In the genomic region with DNA sequence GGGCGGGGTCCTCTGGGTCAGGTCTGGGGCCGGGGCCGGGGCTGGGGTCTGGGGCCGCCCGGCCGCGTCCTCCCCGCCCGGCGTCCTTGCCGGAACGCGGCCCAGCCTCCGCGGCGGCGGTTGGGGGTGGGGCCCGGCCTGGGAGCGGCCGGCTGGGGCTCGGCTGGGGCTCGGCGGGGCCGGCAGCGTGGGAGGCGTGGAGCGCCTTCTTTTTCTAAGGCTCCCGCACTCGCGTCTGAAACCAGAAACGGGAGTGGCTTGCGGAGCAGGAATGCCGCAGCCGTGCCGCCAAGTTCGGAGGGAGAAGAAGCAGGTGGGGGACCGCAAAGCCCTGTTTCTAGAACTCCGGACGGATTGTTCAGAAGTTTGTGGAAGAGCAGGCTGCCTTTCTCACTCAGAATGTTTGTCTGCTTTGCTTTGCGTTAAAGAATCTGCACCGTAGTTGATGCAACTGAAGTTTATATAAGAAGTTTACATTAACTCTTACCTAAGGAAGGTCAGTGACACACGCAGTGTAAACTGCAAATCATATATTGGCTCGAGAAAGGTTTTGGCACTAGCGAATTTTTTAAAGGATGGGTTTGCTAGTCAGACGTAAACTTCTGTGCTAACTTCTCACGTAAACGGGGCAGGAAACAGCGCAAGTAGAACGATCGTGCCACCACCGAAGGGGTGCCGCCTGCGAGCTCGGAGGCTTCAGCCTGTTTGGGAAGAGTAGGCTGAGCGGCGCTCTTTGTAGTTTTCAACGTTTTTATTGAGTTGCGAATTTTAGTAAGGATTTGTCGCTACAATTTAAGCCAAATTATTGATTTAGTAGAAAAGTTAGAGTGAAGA, we compare ENCODE assay signal across 8 cellular contexts. TPM values are rescaled to one million over a fixed set of nuclear protein-coding genes. Genes with fewer than 3 reads are reported as not detected.
DNase-seq lines count a peak whose midpoint lies in the region; ATAC-seq and TF ChIP-seq lines count a peak whose summit lies in the region.

No MANE protein-coding gene starts in this region.

- peaks cover 21% of the 10 kb centered on the region for H3K36me3 Mint-ChIP-seq in T-helper 2 cell treated with Interferon-gamma antibody and Interleukin-4, amounts not matched to agents 5 μg/mL and 100 μg/mL, for 36 hours (ENCODE audit: low read depth)

- H3K9ac ChIP-seq in iPS-18a (ENCODE audit: low read length) (peak overlapping the region; percentile 82), smooth muscle cell (ENCODE audit: low read depth) (peak overlapping the region; percentile 99)

- DNase-seq in CD1c-positive myeloid dendritic cell (ENCODE audit: extremely low spot score) (peak; percentile 76), astrocyte of the hippocampus (ENCODE audit: low read depth, low spot score) (peak; percentile 78), smooth muscle cell (lab: John Stamatoyannopoulos, UW; ENCODE audit: unreplicated experiment) (peak; percentile 61), NCI-H1930 (lab: John Stamatoyannopoulos, UW) (no peak)
- DNase-seq in T-helper 2 cell treated with Interferon-gamma antibody and Interleukin-4, amounts not matched to agents 5 μg/mL and 100 μg/mL, for 36 hours (ENCODE audit: low spot score) = peak; percentile 83

- peaks cover 23% of the 10 kb centered on the region for H3K4me1 Mint-ChIP-seq in T-helper 2 cell treated with Interferon-gamma antibody and Interleukin-4, amounts not matched to agents 5 μg/mL and 100 μg/mL, for 36 hours (ENCODE audit: low read depth)

- H3K9me3 ChIP-seq in iPS-18a (ENCODE audit: control insufficient read depth, low read depth, low read length) = no peaks in the 10 kb centered on the region
- no peaks in the 10 kb centered on the region for H3K9me3 ChIP-seq in smooth muscle cell (replicated peaks; ENCODE audit: low read depth)

- H3K9me3 Mint-ChIP-seq in T-helper 2 cell treated with Interferon-gamma antibody and Interleukin-4, amounts not matched to agents 5 μg/mL and 100 μg/mL, for 36 hours = no peaks in the 10 kb centered on the region

- H3K4me2 ChIP-seq in smooth muscle cell = peak overlapping the region; percentile 98

- H3K27me3 ChIP-seq in iPS-18a (ENCODE audit: control insufficient read depth, insufficient read depth, low read length) (no peaks in the 10 kb centered on the region), smooth muscle cell (ENCODE audit: low read depth) (no peaks in the 10 kb centered on the region)

- peaks cover 51% of the 10 kb centered on the region for H3K79me2 ChIP-seq in smooth muscle cell (ENCODE audit: low read depth)

- peak; percentile 54 for ATAC-seq in GM19395 (IDR thresholded peaks at IDR 0.05; ENCODE audit: unreplicated experiment)
- ATAC-seq in HG03520 (IDR thresholded peaks at IDR 0.05; ENCODE audit: unreplicated experiment) = peak; percentile 40

- H3F3A ChIP-seq in smooth muscle cell (ENCODE audit: low read depth) = peaks cover 11% of the 10 kb centered on the region

- H3K27ac ChIP-seq in iPS-18a (ENCODE audit: low read length) = no peak overlapping the region
- H3K27ac ChIP-seq in smooth muscle cell (ENCODE audit: low read depth) = peak overlapping the region; percentile 99

- peak overlapping the region; percentile 98 for H3K4me3 ChIP-seq in iPS-18a (ENCODE audit: low read length)
- H3K4me3 ChIP-seq in smooth muscle cell = peak overlapping the region; percentile 100

- H3K4me3 Mint-ChIP-seq in T-helper 2 cell treated with Interferon-gamma antibody and Interleukin-4, amounts not matched to agents 5 μg/mL and 100 μg/mL, for 36 hours = peak overlapping the region; percentile 97

- H3K36me3 ChIP-seq in iPS-18a (ENCODE audit: control insufficient read depth, low read depth, low read length) = no peaks in the 10 kb centered on the region
- H3K36me3 ChIP-seq in smooth muscle cell (ENCODE audit: low read depth) = no peaks in the 10 kb centered on the region

- H3K4me1 ChIP-seq in iPS-18a (ENCODE audit: control insufficient read depth, low read depth, low read length) (peaks cover 16% of the 10 kb centered on the region), smooth muscle cell (ENCODE audit: low read depth) (peaks cover 10% of the 10 kb centered on the region)

- peaks cover 52% of the 10 kb centered on the region for H4K20me1 ChIP-seq in smooth muscle cell (ENCODE audit: low read depth)

- H3K27ac Mint-ChIP-seq in T-helper 2 cell treated with Interferon-gamma antibody and Interleukin-4, amounts not matched to agents 5 μg/mL and 100 μg/mL, for 36 hours = peak overlapping the region; percentile 95

- WGBS in smooth muscle cell (ENCODE audit: low lambda C conversion rate) = under 1% methylated on average over 30 of the region's 59 CpGs

- H2AFZ ChIP-seq in smooth muscle cell (ENCODE audit: low read depth) = no peak overlapping the region

- peaks cover 21% of the 10 kb centered on the region for H3K27me3 Mint-ChIP-seq in T-helper 2 cell treated with Interferon-gamma antibody and Interleukin-4, amounts not matched to agents 5 μg/mL and 100 μg/mL, for 36 hours (ENCODE audit: low read depth)

- no peak for TF ChIP-seq CTCF in smooth muscle cell (IDR thresholded peaks at IDR 0.05; ENCODE audit: borderline replicate concordance, insufficient read depth, poor library complexity, severe bottlenecking)

RNA-seq across cellular contexts. Expression of gene DNAJB6, which starts 0.7 kb away (rescaled TPM):
- total RNA-seq in smooth muscle cell = 104 and 111 TPM in 2 replicates
- polyA plus RNA-seq in smooth muscle cell = 103 and 140 TPM in 2 replicates

Comparison
In these comparisons a context has a peak if more than half of its experiments do, and no peak if none do; other contexts are left out.
1. DNase-seq: peak in CD1c-positive myeloid dendritic cell (single experiment), T-helper 2 cell treated with Interferon-gamma antibody and Interleukin-4, amounts not matched to agents 5 μg/mL and 100 μg/mL, for 36 hours (single experiment), astrocyte of the hippocampus (single experiment) and smooth muscle cell (single experiment); none in NCI-H1930 (0 of 2).